ENCODE assay signal across 10 cellular contexts in the genomic region with DNA sequence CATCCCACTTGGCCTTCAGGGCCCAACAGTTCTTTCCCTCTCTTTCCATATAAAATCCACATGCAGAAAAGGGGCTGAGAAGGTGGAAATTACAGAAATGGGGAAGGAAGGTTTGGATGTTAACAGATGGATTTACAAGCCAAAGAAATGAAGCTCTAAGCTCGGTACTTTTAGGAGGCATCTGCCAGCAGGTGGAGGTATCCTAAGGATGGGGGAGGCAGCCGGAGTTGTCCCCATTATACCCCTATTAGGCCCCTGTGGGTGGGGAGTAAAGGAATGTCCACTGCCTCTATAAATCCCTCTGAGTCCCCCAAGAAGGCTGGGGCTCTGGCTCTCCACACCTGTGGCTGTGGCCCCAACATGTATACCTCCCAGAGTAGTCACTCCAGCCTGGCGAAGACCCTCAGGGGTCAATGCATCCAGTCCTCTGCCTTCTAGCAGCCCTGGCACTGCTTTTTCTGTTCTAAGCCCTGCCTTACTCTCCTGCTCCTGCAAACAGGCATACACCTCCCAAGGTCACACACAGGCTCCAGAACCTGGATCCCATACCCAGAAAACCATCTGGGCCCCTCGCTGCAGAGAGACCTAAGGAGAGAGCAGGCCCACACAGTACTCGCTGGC. TPM values are rescaled to one million over a fixed set of nuclear protein-coding genes. Genes with fewer than 3 reads are reported as not detected.
DNase-seq lines count a peak whose midpoint lies in the region; TF ChIP-seq lines count a peak whose summit lies in the region.
"Had no signal": no experiment of that assay in that cellular context is flagged by ENCODE, and none has a peak within 500 bp of the region (broad histone marks: within the 10 kb centered on the region; RNA-seq: fewer than 3 reads in every experiment).

No MANE protein-coding gene starts in this region.

- peaks cover 5% of the 10 kb centered on the region for H3K4me1 Mint-ChIP-seq in Calu3 (ENCODE audit: low read depth, unreplicated experiment)
- peaks cover 19% of the 10 kb centered on the region for H3K4me1 Mint-ChIP-seq in brain
- H3K4me1 Mint-ChIP-seq in nephron = no peaks in the 10 kb centered on the region

- CTCF ChIA-PET in Calu3 (lab: Charles Lee) = interaction anchor here (0.6 kb wide), 1 partner anchor 19 kb away, joined by 4 read pairs; no protein-coding TSS in a partner anchor

- H3K27ac Mint-ChIP-seq in Calu3 (ENCODE audit: unreplicated experiment) (no peak overlapping the region), brain (peak overlapping the region in 4 of 5 experiments; percentile 48 to 89 (median 70)), nephron (no peak overlapping the region)

- H3K27me3 Mint-ChIP-seq in Calu3 (ENCODE audit: unreplicated experiment) = peaks cover 25% of the 10 kb centered on the region
- H3K27me3 Mint-ChIP-seq in brain = peaks cover 38% of the 10 kb centered on the region
- peaks cover 54% of the 10 kb centered on the region for H3K27me3 Mint-ChIP-seq in nephron (ENCODE audit: low read depth)

- peaks cover 7% of the 10 kb centered on the region for H3K36me3 Mint-ChIP-seq in Calu3 (ENCODE audit: insufficient read depth, unreplicated experiment)
- peaks cover 5% of the 10 kb centered on the region for H3K36me3 Mint-ChIP-seq in brain
- H3K36me3 Mint-ChIP-seq in nephron (ENCODE audit: low read depth) = no peaks in the 10 kb centered on the region

- TF ChIP-seq CTCF in Calu3 (IDR thresholded peaks at IDR 0.05; ENCODE audit: unreplicated experiment) = no peak
- TF ChIP-seq CTCF in brain (conservative IDR thresholded peaks at IDR 0.05) = no peak
- no peak for TF ChIP-seq CTCF in nephron (IDR thresholded peaks at IDR 0.05; ENCODE audit: unreplicated experiment in 3 of 3)

- in situ Hi-C loops in KBM-7 (cut with MboI; ENCODE audit: low pct_unique_long_range_greater_than_20kb, low sequenced_read_pairs) = no loop called here

- H3K4me3 Mint-ChIP-seq in Calu3 (ENCODE audit: low read depth, unreplicated experiment) = peak overlapping the region; percentile 62
- peak overlapping the region; percentile 83 to 88 (median 87) for H3K4me3 Mint-ChIP-seq in brain
- H3K4me3 Mint-ChIP-seq in nephron = peak overlapping the region; percentile 77 to 86 (median 82)

- intact Hi-C loops in Calu3 (cut with micrococcal nuclease; ENCODE audit: unreplicated experiment) = no loop called here

- DNase-seq in Calu3 = no peak
- DNase-seq in KBM-7 = peak; percentile 11
- DNase-seq in NCI-H128 (lab: John Stamatoyannopoulos, UW; ENCODE audit: unreplicated experiment) = no peak
- no peak for DNase-seq in activated CD8-positive, alpha-beta memory T cell treated with anti-CD3 and anti-CD28 coated beads for 24 hours
- no peak for DNase-seq in AML-193 (lab: John Stamatoyannopoulos, UW)
- no peak for DNase-seq in GM19238 (ENCODE audit: insufficient read length, low spot score)

- H3K9me3 Mint-ChIP-seq in Calu3 (ENCODE audit: low read depth, unreplicated experiment) (no peaks in the 10 kb centered on the region), brain (no peaks in the 10 kb centered on the region), nephron (no peaks in the 10 kb centered on the region)

- BruUV-seq in Calu3 (replicated peaks; lab: Mats Ljungman, UMichigan) = no TSS peak

RNA-seq across cellular contexts. Expression of gene FBXO41, which starts 1.2 kb away (rescaled TPM):
- 15.0 and 16.1 TPM in 2 replicates for total RNA-seq in Calu3 (2022)
- 19.7 TPM for polyA plus RNA-seq in brain (ENCODE audit: insufficient read depth, low read depth, low replicate concordance)

RNA-seq across cellular contexts. Expression of gene EGR4, which starts 10.3 kb away (rescaled TPM):
- 0.68 and 0.81 TPM in 2 replicates for total RNA-seq in Calu3 (2022)
- 0.83 TPM for polyA plus RNA-seq in brain (ENCODE audit: insufficient read depth, low read depth, low replicate concordance)
- total RNA-seq: left lung, RPMI7951 had no signal

RNA-seq across cellular contexts. Expression of gene CCT7, which starts 48.9 kb away (rescaled TPM):
- 394 and 403 TPM in 2 replicates for total RNA-seq in Calu3 (2022)
- polyA plus RNA-seq in brain (ENCODE audit: insufficient read depth, low read depth, low replicate concordance) = 304 TPM

RNA-seq across cellular contexts. Expression of gene PRADC1, which starts 50.0 kb away (rescaled TPM):
- 13.2 and 13.8 TPM in 2 replicates for total RNA-seq in Calu3 (2022)
- 44.5 TPM for polyA plus RNA-seq in brain (ENCODE audit: insufficient read depth, low read depth, low replicate concordance)

Comparison
In these comparisons a context has a peak if more than half of its experiments do, and no peak if none do; other contexts are left out.
1. H3K27ac Mint-ChIP-seq: peak in brain (4 of 5); none in Calu3 (single experiment) and nephron (0 of 3).
2. Peak in every context shown above with its lines, with median percentiles within 50 percentile points of each other: H3K4me3 Mint-ChIP-seq.